Comparison of ENCODE assay signal across 18 cellular contexts in genomic region chr15:40499931-40500330, GRCh38. TPM values are rescaled to one million over a fixed set of nuclear protein-coding genes. Genes with fewer than 3 reads are reported as not detected.
A peak's percentile ranks its signal among the peaks of the same experiment; 100 is the strongest.
DNase-seq lines count a peak whose midpoint lies in the region; ATAC-seq and TF ChIP-seq lines count a peak whose summit lies in the region.
"Had no signal": no experiment of that assay in that cellular context is flagged by ENCODE, and none has a peak within 500 bp of the region (broad histone marks: within the 10 kb centered on the region; RNA-seq: fewer than 3 reads in every experiment).

No MANE protein-coding gene starts in this region.

- H3K27ac Mint-ChIP-seq in MCF 10A (ENCODE audit: low read depth, unreplicated experiment), result no peak overlapping the region
- H3K27ac Mint-ChIP-seq: CD14-positive monocyte; CD8-positive, alpha-beta T cell; H9; HFFc6 had no signal

- H3K4me2 ChIP-seq in mammary epithelial cell (ENCODE audit: insufficient read depth, low read depth, low read length), result no peak overlapping the region
- H3K4me2 ChIP-seq in hepatocyte, result no peak overlapping the region

- BruUV-seq in mammary epithelial cell (replicated peaks; lab: Mats Ljungman, UMichigan) (no TSS peak), MCF 10A (replicated peaks; lab: Mats Ljungman, UMichigan) (no TSS peak)

- no peaks in the 10 kb centered on the region for H4K20me1 ChIP-seq in mammary epithelial cell (ENCODE audit: insufficient read depth, low read length)
- no peaks in the 10 kb centered on the region for H4K20me1 ChIP-seq in hepatocyte (ENCODE audit: insufficient read depth, poor library complexity, severe bottlenecking)

- DNase-seq in mammary epithelial cell (peak; percentile 37), MCF 10A (ENCODE audit: unreplicated experiment) (no peak), RWPE2 (ENCODE audit: low spot score) (no peak), foreskin keratinocyte (peak in 1 of 2 donors; percentile 63), GM10248 (ENCODE audit: extremely low spot score) (no peak), hepatocyte (ENCODE audit: low spot score) (no peak), tibial artery (no peak), HuH-7.5 (ENCODE audit: low spot score) (no peak)
- DNase-seq: CD8-positive, alpha-beta T cell; COR-L47; DMS153; DMS79 treated with DMSO at 0.1 percent for 48 hours; GDM1; GOT3; H9; HFFc6 had no signal

- POLR2A ChIA-PET in MCF 10A (lab: Yijun Ruan, JAX) (no interaction called here), GM10248 (lab: Yijun Ruan, JAX) (no interaction called here)

- H3K4me3 Mint-ChIP-seq in MCF 10A (ENCODE audit: unreplicated experiment), result no peak overlapping the region
- H3K4me3 Mint-ChIP-seq: CD14-positive monocyte; CD8-positive, alpha-beta T cell; H9; HFFc6 had no signal

- no peaks in the 10 kb centered on the region for H3K36me3 ChIP-seq in mammary epithelial cell (ENCODE audit: insufficient read depth, low read length)
- H3K36me3 ChIP-seq in RWPE2 (ENCODE audit: low read depth), result no peaks in the 10 kb centered on the region
- no peaks in the 10 kb centered on the region for H3K36me3 ChIP-seq in hepatocyte (replicated peaks; ENCODE audit: insufficient read depth, low read depth)
- H3K36me3 ChIP-seq in tibial artery, result no peaks in the 10 kb centered on the region

- peaks cover 7% of the 10 kb centered on the region for H3K4me1 Mint-ChIP-seq in MCF 10A (ENCODE audit: insufficient read depth, unreplicated experiment)
- H3K4me1 Mint-ChIP-seq: CD14-positive monocyte, H9 had no signal

- no peak overlapping the region for H3K9ac ChIP-seq in mammary epithelial cell (ENCODE audit: insufficient read depth, low read length)

- TF ChIP-seq CTCF in mammary epithelial cell (conservative IDR thresholded peaks at IDR 0.05 in 1 of 2, IDR thresholded peaks at IDR 0.05 in 1 of 2; ENCODE audit: extremely low read depth in 1 of 2, insufficient read depth in 1 of 2, low read depth in 1 of 2, low read length in 2 of 2) (no peak), MCF 10A (IDR thresholded peaks at IDR 0.05; ENCODE audit: unreplicated experiment) (no peak), RWPE2 (IDR thresholded peaks at IDR 0.05; ENCODE audit: poor library complexity, severe bottlenecking) (no peak), foreskin keratinocyte (conservative IDR thresholded peaks at IDR 0.05) (no peak), GM10248 (IDR thresholded peaks at IDR 0.05; ENCODE audit: control extremely low read depth, extremely low read depth, low read depth, missing control alignments) (no peak), hepatocyte (IDR thresholded peaks at IDR 0.05; ENCODE audit: poor library complexity) (no peak), tibial artery (IDR thresholded peaks at IDR 0.05) (no peak)

- CTCF ChIA-PET in mammary epithelial cell (lab: Charles Lee; ENCODE audit: low non-redundant PET), result no interaction called here
- CTCF ChIA-PET in MCF 10A (lab: Yijun Ruan, JAX), result interaction anchor here (0.7 to 1.9 kb wide), 2 partner anchors 19 to 29 kb away, joined by 3 to 6 read pairs; partner anchors contain the start of gene CHST14
- CTCF ChIA-PET in GM10248 (lab: Yijun Ruan, JAX), result interaction anchor here (1.0 kb wide), 1 partner anchor 10 kb away, joined by 3 read pairs; no protein-coding TSS in a partner anchor

- no peaks in the 10 kb centered on the region for H3K9me3 Mint-ChIP-seq in MCF 10A (ENCODE audit: unreplicated experiment)
- H3K9me3 Mint-ChIP-seq: CD14-positive monocyte; CD8-positive, alpha-beta T cell; H9; HFFc6 had no signal

- H3K27me3 Mint-ChIP-seq in MCF 10A (ENCODE audit: insufficient read depth, unreplicated experiment), result no peaks in the 10 kb centered on the region

- no peaks in the 10 kb centered on the region for H3K79me2 ChIP-seq in mammary epithelial cell (ENCODE audit: insufficient read depth, low read length)
- no peaks in the 10 kb centered on the region for H3K79me2 ChIP-seq in hepatocyte

- H3K27me3 ChIP-seq in mammary epithelial cell (ENCODE audit: insufficient read depth, low read length), result no peaks in the 10 kb centered on the region
- no peaks in the 10 kb centered on the region for H3K27me3 ChIP-seq in RWPE2 (ENCODE audit: insufficient read depth, poor library complexity, severe bottlenecking)
- no peaks in the 10 kb centered on the region for H3K27me3 ChIP-seq in foreskin keratinocyte
- H3K27me3 ChIP-seq in hepatocyte, result no peaks in the 10 kb centered on the region
- peaks cover 0 to 16% of the 10 kb centered on the region in 2 donors for H3K27me3 ChIP-seq in tibial artery

- H3K9me2 ChIP-seq in hepatocyte (replicated peaks; ENCODE audit: insufficient read depth), result no peaks in the 10 kb centered on the region

- in situ Hi-C loops in mammary epithelial cell (cut with MboI; ENCODE audit: low sequenced_read_pairs in 2 of 2), result no loop called here

- intact Hi-C loops in mammary epithelial cell (cut with micrococcal nuclease), result loop anchor here (10.0 kb wide), 1 partner anchor 155 kb away; the partner anchor contains the start of gene CCDC9B
- intact Hi-C loops in MCF 10A (cut with micrococcal nuclease), result no loop called here
- intact Hi-C loops in tibial artery (cut with DNase I; ENCODE audit: low total_unique reads), result loop anchor here (10.0 kb wide), 1 partner anchor 55 kb away; the partner anchor contains the start of gene BAHD1

- H2AFZ ChIP-seq in mammary epithelial cell (ENCODE audit: low read depth, low read length), result no peak overlapping the region
- no peak overlapping the region for H2AFZ ChIP-seq in hepatocyte

- H3K4me1 ChIP-seq in mammary epithelial cell (ENCODE audit: insufficient read depth, low read length) (peaks cover 11% of the 10 kb centered on the region), RWPE2 (ENCODE audit: insufficient read depth, poor library complexity, severe bottlenecking) (peaks cover 23% of the 10 kb centered on the region), foreskin keratinocyte (peaks cover 9% of the 10 kb centered on the region), hepatocyte (ENCODE audit: insufficient read depth) (no peaks in the 10 kb centered on the region), tibial artery (no peaks in the 10 kb centered on the region)

- H3K4me3 ChIP-seq in mammary epithelial cell (replicated peaks in 1 of 3; ENCODE audit: insufficient read depth in 1 of 3, low read depth in 2 of 3, low read length in 3 of 3) (no peak overlapping the region), RWPE2 (ENCODE audit: severe bottlenecking) (no peak overlapping the region), hepatocyte (no peak overlapping the region), tibial artery (no peak overlapping the region)

- 98% methylated on average over 4 of the region's 4 CpGs for WGBS in mammary epithelial cell (ENCODE audit: low coverage, missing lambda C conversion rate)
- 81% methylated on average over 4 of the region's 4 CpGs for WGBS in hepatocyte (ENCODE audit: low lambda C conversion rate, missing lambda C conversion rate)

- H3K9me3 ChIP-seq in mammary epithelial cell (replicated peaks; ENCODE audit: insufficient read depth, low read length) (no peaks in the 10 kb centered on the region), RWPE2 (ENCODE audit: severe bottlenecking) (no peaks in the 10 kb centered on the region), hepatocyte (ENCODE audit: low read depth) (no peaks in the 10 kb centered on the region), tibial artery (no peaks in the 10 kb centered on the region)

- H3K36me3 Mint-ChIP-seq in MCF 10A (ENCODE audit: insufficient read depth, unreplicated experiment), result no peaks in the 10 kb centered on the region
- H3K36me3 Mint-ChIP-seq: CD14-positive monocyte; CD8-positive, alpha-beta T cell had no signal

- ATAC-seq in RWPE2 (ENCODE audit: low read depth) (peak; percentile 28), foreskin keratinocyte (no peak)
- ATAC-seq: CD8-positive, alpha-beta T cell had no signal

- dilution Hi-C loops in mammary epithelial cell (cut with HindIII; ENCODE audit: low sequenced_read_pairs), result loop anchor here (5.0 kb wide), 2 partner anchors 58 to 67 kb away; partner anchors contain the start of genes BAHD1, CCDC32 and RPUSD2

- H3K27ac ChIP-seq in mammary epithelial cell (ENCODE audit: insufficient read depth, low read depth, low read length) (no peak overlapping the region), RWPE2 (ENCODE audit: poor library complexity, severe bottlenecking) (peak overlapping the region; percentile 65), foreskin keratinocyte (peak overlapping the region; percentile 3), hepatocyte (no peak overlapping the region), tibial artery (no peak overlapping the region)
- H3K27ac ChIP-seq: 22Rv1 had no signal

RNA-seq across cellular contexts. Expression of gene CHST14, which starts 29.1 kb away (rescaled TPM):
- 10 to 100 TPM in 1 of 2 donors, 1 to 10 TPM in 1; 9.8 to 11.1 TPM for total RNA-seq in mammary epithelial cell
- 7.7 TPM for polyA plus RNA-seq in mammary epithelial cell
- polyA minus RNA-seq in mammary epithelial cell, result 6.6 TPM
- total RNA-seq in MCF 10A (2022), result 5.8 and 7.3 TPM in 2 replicates
- total RNA-seq in foreskin keratinocyte, result 5.5 and 6.2 TPM in 2 replicates
- polyA plus RNA-seq in foreskin keratinocyte, result 9.0 and 10.5 TPM in 2 replicates
- total RNA-seq in hepatocyte, result 15.2 and 16.6 TPM in 2 replicates
- polyA plus RNA-seq in hepatocyte, result 15.7 and 16.8 TPM in 2 replicates

RNA-seq across cellular contexts. Expression of gene BAHD1, which starts 59.2 kb away (rescaled TPM):
- total RNA-seq in mammary epithelial cell, result 10 to 100 TPM; 11.7 to 13.7 TPM
- 6.6 TPM for polyA plus RNA-seq in mammary epithelial cell
- 12.9 TPM for polyA minus RNA-seq in mammary epithelial cell
- total RNA-seq in MCF 10A (2022), result 14.9 and 15.1 TPM in 2 replicates
- 12.4 and 13.2 TPM in 2 replicates for total RNA-seq in foreskin keratinocyte
- 7.4 and 7.8 TPM in 2 replicates for polyA plus RNA-seq in foreskin keratinocyte
- 10.6 and 17.2 TPM in 2 replicates for total RNA-seq in hepatocyte
- 12.3 and 13.9 TPM in 2 replicates for polyA plus RNA-seq in hepatocyte

Comparison
In these comparisons a context has a peak if more than half of its experiments do, and no peak if none do; other contexts are left out.
1. H3K27ac ChIP-seq: peak in RWPE2 (single experiment) and foreskin keratinocyte (single experiment); none in mammary epithelial cell (single experiment), hepatocyte (single experiment) and tibial artery (0 of 2).